In the genomic region with DNA sequence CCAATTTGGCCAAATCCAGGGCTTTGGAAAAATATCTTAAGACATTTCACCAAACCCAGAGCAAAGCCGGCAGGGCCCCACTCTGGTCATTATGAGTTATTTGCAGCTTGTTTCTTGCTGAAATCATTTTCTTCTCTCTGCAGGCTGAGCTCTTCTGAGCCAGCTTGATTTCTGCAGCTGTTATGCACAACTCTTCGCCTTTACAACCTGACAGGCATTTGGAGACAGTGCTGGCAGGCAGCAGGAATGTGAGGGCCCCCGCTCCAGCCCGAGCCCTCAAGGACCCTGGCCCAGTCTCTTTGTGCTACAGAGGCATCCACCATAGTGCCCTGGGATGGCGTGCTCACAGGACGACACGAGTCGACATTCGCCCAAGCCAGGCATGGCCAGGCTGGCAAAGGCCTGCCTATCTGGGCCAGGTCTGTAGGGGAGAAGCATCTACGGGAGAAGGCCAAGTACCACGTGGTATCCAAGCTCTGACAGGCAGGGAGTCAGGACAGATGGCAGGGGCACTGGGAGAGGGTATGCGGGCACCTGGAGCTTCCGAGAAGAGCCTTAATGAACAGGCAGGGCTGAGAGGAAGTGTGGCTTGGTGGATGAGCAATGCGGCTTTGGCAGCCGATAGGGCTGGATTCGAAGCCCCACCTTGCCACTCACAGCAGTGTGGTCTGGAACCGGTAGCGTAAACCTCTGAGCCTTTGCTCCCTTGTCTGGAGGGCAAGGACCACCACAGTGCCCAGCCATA, we compare ENCODE assay signal across 23 cellular contexts. TPM values are rescaled to one million over a fixed set of nuclear protein-coding genes. Genes with fewer than 3 reads are reported as not detected.
DNase-seq lines count a peak whose midpoint lies in the region; ATAC-seq and TF ChIP-seq lines count a peak whose summit lies in the region.
"Had no signal": no experiment of that assay in that cellular context is flagged by ENCODE, and none has a peak within 500 bp of the region (broad histone marks: within the 10 kb centered on the region; RNA-seq: fewer than 3 reads in every experiment).

No MANE protein-coding gene starts in this region.

- peaks cover 17 to 30% of the 10 kb centered on the region in 2 experiments for H3K4me1 Mint-ChIP-seq in H9
- peaks cover 15% of the 10 kb centered on the region for H3K4me1 Mint-ChIP-seq in stimulated activated effector memory CD8-positive, alpha-beta T cell treated with anti-CD3 and anti-CD28 coated beads, Interleukin-12 subunit alpha, Interleukin-12 subunit beta, amount 100 ng/mL, for 72 hours
- peaks cover 10% of the 10 kb centered on the region for H3K4me1 Mint-ChIP-seq in activated T-cell treated with anti-CD3 and anti-CD28 coated beads, Interleukin-2, amount 50 U/mL, for 4 hours (ENCODE audit: low read depth)

- no peak overlapping the region for H4K8ac ChIP-seq in H9 (replicated peaks; ENCODE audit: insufficient read length, low read depth, low read length)

- no peak overlapping the region for H2BK5ac ChIP-seq in H9 (ENCODE audit: insufficient read length, low read length)

- no peak overlapping the region for H3T11ph ChIP-seq in H9 (ENCODE audit: low read length)

- H3K9me3 Mint-ChIP-seq in H9, result no peaks in the 10 kb centered on the region; a peak in 1 of 5 replicates
- H3K9me3 Mint-ChIP-seq in stimulated activated effector memory CD8-positive, alpha-beta T cell treated with anti-CD3 and anti-CD28 coated beads, Interleukin-12 subunit alpha, Interleukin-12 subunit beta, amount 100 ng/mL, for 72 hours, result no peaks in the 10 kb centered on the region
- no peaks in the 10 kb centered on the region for H3K9me3 Mint-ChIP-seq in activated T-cell treated with anti-CD3 and anti-CD28 coated beads, Interleukin-2, amount 50 U/mL, for 4 hours
- H3K9me3 Mint-ChIP-seq: activated naive CD4-positive, alpha-beta T cell treated with anti-CD3 and anti-CD28 coated beads, Interleukin-2, amount 50 U/mL, for 24 hours; CD14-positive monocyte; WTC11 had no signal

- DNase-seq in H9 (no peak), NCI-H524 (lab: John Stamatoyannopoulos, UW) (peak; percentile 82 to 84), left kidney (ENCODE audit: low read depth, low spot score) (peak; percentile 76), nucleus accumbens (lab: John Stamatoyannopoulos, UW) (no peak), NCI-H187 treated with DMSO at 0.1 percent for 48 hours (lab: John Stamatoyannopoulos, UW) (no peak)
- DNase-seq in stimulated activated effector memory CD8-positive, alpha-beta T cell treated with anti-CD3 and anti-CD28 coated beads, Interleukin-12 subunit alpha, Interleukin-12 subunit beta, amount 100 ng/mL, for 72 hours (ENCODE audit: low spot score in 2 of 2), result no peak
- no peak for DNase-seq in activated T-cell treated with anti-CD3 and anti-CD28 coated beads, Interleukin-2, amount 50 U/mL, for 4 hours
- DNase-seq: activated CD4-positive, alpha-beta T cell treated with anti-CD3 and anti-CD28 coated beads, Interleukin-2, amount 50 U/mL, for 1 hour; activated CD8-positive, alpha-beta memory T cell treated with anti-CD3 and anti-CD28 coated beads, Interleukin-2, amount 10 ng/mL, durations not matched to agents 7 days and 5 days; amygdala; foreskin keratinocyte; GM23248; heart right ventricle; NCI-H1417 treated with DMSO at 0.1 percent for 48 hours; NCI-H2107; SHP77 treated with DMSO at 0.1 percent for 48 hours; SW 1271 had no signal

- no peaks in the 10 kb centered on the region for H3K79me1 ChIP-seq in H9 (ENCODE audit: insufficient read depth, low read depth, low read length, poor library complexity, severe bottlenecking)

- H2AFZ ChIP-seq in H9 (ENCODE audit: low read length), result no peak overlapping the region

- H3K27ac Mint-ChIP-seq in H9, result peak overlapping the region in 2 of 3 experiments; percentile 41 to 43; a peak in 2 of 7 replicates
- no peak overlapping the region for H3K27ac Mint-ChIP-seq in stimulated activated effector memory CD8-positive, alpha-beta T cell treated with anti-CD3 and anti-CD28 coated beads, Interleukin-12 subunit alpha, Interleukin-12 subunit beta, amount 100 ng/mL, for 72 hours
- H3K27ac Mint-ChIP-seq: activated CD8-positive, alpha-beta memory T cell treated with anti-CD3 and anti-CD28 coated beads, Interleukin-2, amount 10 ng/mL, durations not matched to agents 7 days and 5 days; activated naive CD4-positive, alpha-beta T cell treated with anti-CD3 and anti-CD28 coated beads, Interleukin-2, amount 50 U/mL, for 24 hours had no signal

- H2BK120ac ChIP-seq in H9 (ENCODE audit: low read depth, low read length, poor library complexity, severe bottlenecking), result no peak overlapping the region

- H2BK15ac ChIP-seq in H9 (ENCODE audit: low read depth, low read length), result no peak overlapping the region

- H3K14ac ChIP-seq in H9 (ENCODE audit: insufficient read depth, low read length), result no peak overlapping the region; the same call in 1 of the 2 replicates

- no peak overlapping the region for H3K4me2 ChIP-seq in H9 (ENCODE audit: insufficient read depth, insufficient read length, low read length)
- H3K4me2 ChIP-seq: smooth muscle cell had no signal

- H3K23ac ChIP-seq in H9 (ENCODE audit: insufficient read length, low read depth, low read length), result no peak overlapping the region

- peak; percentile 8 for ATAC-seq in stimulated activated effector memory CD8-positive, alpha-beta T cell treated with anti-CD3 and anti-CD28 coated beads, Interleukin-12 subunit alpha, Interleukin-12 subunit beta, amount 100 ng/mL, for 72 hours
- ATAC-seq in activated T-cell treated with anti-CD3 and anti-CD28 coated beads, Interleukin-2, amount 50 U/mL, for 4 hours, result no peak
- ATAC-seq: activated CD8-positive, alpha-beta memory T cell treated with anti-CD3 and anti-CD28 coated beads, Interleukin-2, amount 10 ng/mL, durations not matched to agents 7 days and 5 days; esophagus mucosa; foreskin keratinocyte; heart right ventricle had no signal

- no peaks in the 10 kb centered on the region; the same call in 1 of the 2 replicates for H3K27me3 Mint-ChIP-seq in H9 (ENCODE audit: low read depth)
- peaks cover 3% of the 10 kb centered on the region for H3K27me3 Mint-ChIP-seq in activated T-cell treated with anti-CD3 and anti-CD28 coated beads, Interleukin-2, amount 50 U/mL, for 4 hours (ENCODE audit: low read depth)
- H3K27me3 Mint-ChIP-seq: activated naive CD4-positive, alpha-beta T cell treated with anti-CD3 and anti-CD28 coated beads, Interleukin-2, amount 50 U/mL, for 24 hours had no signal

- TF ChIP-seq CTCF in H9 (conservative IDR thresholded peaks at IDR 0.05), result no peak

- no peaks in the 10 kb centered on the region for H3K23me2 ChIP-seq in H9 (ENCODE audit: insufficient read length, low read depth, low read length, poor library complexity, severe bottlenecking)

- no peak overlapping the region for H2BK20ac ChIP-seq in H9 (ENCODE audit: low read depth, low read length, poor library complexity, severe bottlenecking)

- no peak overlapping the region for H3K18ac ChIP-seq in H9 (ENCODE audit: insufficient read length, low read depth, low read length)

- no peak overlapping the region for H4K91ac ChIP-seq in H9 (ENCODE audit: insufficient read length, low read depth, low read length)

- H2BK12ac ChIP-seq in H9 (ENCODE audit: insufficient read length, low read depth, low read length), result no peak overlapping the region

- H3K27me3 ChIP-seq in H9 (ENCODE audit: insufficient read depth, low read length), result no peaks in the 10 kb centered on the region
- H3K27me3 ChIP-seq: foreskin keratinocyte, upper lobe of left lung had no signal

- no peaks in the 10 kb centered on the region for H3K9me3 ChIP-seq in H9 (ENCODE audit: control insufficient read depth, low read depth, low read length)
- H3K9me3 ChIP-seq: heart right ventricle, upper lobe of left lung had no signal

- no peaks in the 10 kb centered on the region for H3K4me1 ChIP-seq in H9 (ENCODE audit: insufficient read depth, low read length)

- H3K4ac ChIP-seq in H9 (ENCODE audit: low read depth, low read length), result no peak overlapping the region

- no peak overlapping the region for H3K4me3 Mint-ChIP-seq in H9
- no peak overlapping the region for H3K4me3 Mint-ChIP-seq in stimulated activated effector memory CD8-positive, alpha-beta T cell treated with anti-CD3 and anti-CD28 coated beads, Interleukin-12 subunit alpha, Interleukin-12 subunit beta, amount 100 ng/mL, for 72 hours
- H3K4me3 Mint-ChIP-seq in activated T-cell treated with anti-CD3 and anti-CD28 coated beads, Interleukin-2, amount 50 U/mL, for 4 hours, result no peak overlapping the region
- H3K4me3 Mint-ChIP-seq: activated CD8-positive, alpha-beta memory T cell treated with anti-CD3 and anti-CD28 coated beads, Interleukin-2, amount 10 ng/mL, durations not matched to agents 7 days and 5 days; activated naive CD4-positive, alpha-beta T cell treated with anti-CD3 and anti-CD28 coated beads, Interleukin-2, amount 50 U/mL, for 24 hours; CD14-positive monocyte; WTC11 had no signal

- H3K79me2 ChIP-seq in H9 (ENCODE audit: insufficient read depth, low read length), result no peaks in the 10 kb centered on the region

- H3K27ac ChIP-seq in H9 (ENCODE audit: insufficient read length, low read depth, low read length), result no peak overlapping the region
- H3K27ac ChIP-seq: foreskin keratinocyte, GM23248, heart right ventricle had no signal

- H3K56ac ChIP-seq in H9 (ENCODE audit: insufficient read length, low read depth, low read length), result no peak overlapping the region

- no peak overlapping the region for H4K5ac ChIP-seq in H9 (ENCODE audit: insufficient read length, low read depth, low read length)

- no peak overlapping the region for H2AK5ac ChIP-seq in H9 (ENCODE audit: insufficient read length, low read length)

- no peak overlapping the region for H3K9ac ChIP-seq in H9 (ENCODE audit: extremely low read depth, insufficient read length, low read length)

- no peaks in the 10 kb centered on the region for H4K20me1 ChIP-seq in H9 (ENCODE audit: control insufficient read depth, insufficient read depth, insufficient read length)

- no CpG with 5 or more reads among the region's 18 CpGs for WGBS in H9 (ENCODE audit: extremely low coverage, insufficient read length, low lambda C conversion rate)

- H3K36me3 Mint-ChIP-seq in H9 (ENCODE audit: insufficient read depth in 1 of 3, low read depth in 3 of 3), result no peaks in the 10 kb centered on the region
- H3K36me3 Mint-ChIP-seq in stimulated activated effector memory CD8-positive, alpha-beta T cell treated with anti-CD3 and anti-CD28 coated beads, Interleukin-12 subunit alpha, Interleukin-12 subunit beta, amount 100 ng/mL, for 72 hours, result no peaks in the 10 kb centered on the region
- H3K36me3 Mint-ChIP-seq in activated T-cell treated with anti-CD3 and anti-CD28 coated beads, Interleukin-2, amount 50 U/mL, for 4 hours (ENCODE audit: insufficient read depth), result no peaks in the 10 kb centered on the region
- H3K36me3 Mint-ChIP-seq: activated CD8-positive, alpha-beta memory T cell treated with anti-CD3 and anti-CD28 coated beads, Interleukin-2, amount 10 ng/mL, durations not matched to agents 7 days and 5 days; activated naive CD4-positive, alpha-beta T cell treated with anti-CD3 and anti-CD28 coated beads, Interleukin-2, amount 50 U/mL, for 24 hours; CD14-positive monocyte; WTC11 had no signal

RNA-seq across cellular contexts. Expression of gene SYF2, which starts 32.3 kb away (rescaled TPM):
- total RNA-seq in H9 (2021), result 34.4 and 36.5 TPM in 2 replicates
- total RNA-seq in activated T-cell treated with anti-CD3 and anti-CD28 coated beads, Interleukin-2, amount 50 U/mL, for 4 hours, result 10 to 100 TPM; 46.7 to 54.9 (median 52.2) TPM

RNA-seq across cellular contexts. Expression of gene RSRP1, which starts 47.2 kb away (rescaled TPM):
- total RNA-seq in H9 (2021), result 51.9 and 55.1 TPM in 2 replicates
- total RNA-seq in activated T-cell treated with anti-CD3 and anti-CD28 coated beads, Interleukin-2, amount 50 U/mL, for 4 hours, result 10 to 100 TPM; 47.0 to 61.7 (median 53.4) TPM

Comparison
In these comparisons a context has a peak if more than half of its experiments do, and no peak if none do; other contexts are left out.
1. DNase-seq: peak in NCI-H524 (2 of 2) and left kidney (single experiment); none in H9 (single experiment), stimulated activated effector memory CD8-positive, alpha-beta T cell treated with anti-CD3 and anti-CD28 coated beads, Interleukin-12 subunit alpha, Interleukin-12 subunit beta, amount 100 ng/mL, for 72 hours (0 of 2), activated T-cell treated with anti-CD3 and anti-CD28 coated beads, Interleukin-2, amount 50 U/mL, for 4 hours (single experiment), nucleus accumbens (0 of 56) and NCI-H187 treated with DMSO at 0.1 percent for 48 hours (single experiment).